1 cellular context compared by ENCODE assay signal in the genomic region with DNA sequence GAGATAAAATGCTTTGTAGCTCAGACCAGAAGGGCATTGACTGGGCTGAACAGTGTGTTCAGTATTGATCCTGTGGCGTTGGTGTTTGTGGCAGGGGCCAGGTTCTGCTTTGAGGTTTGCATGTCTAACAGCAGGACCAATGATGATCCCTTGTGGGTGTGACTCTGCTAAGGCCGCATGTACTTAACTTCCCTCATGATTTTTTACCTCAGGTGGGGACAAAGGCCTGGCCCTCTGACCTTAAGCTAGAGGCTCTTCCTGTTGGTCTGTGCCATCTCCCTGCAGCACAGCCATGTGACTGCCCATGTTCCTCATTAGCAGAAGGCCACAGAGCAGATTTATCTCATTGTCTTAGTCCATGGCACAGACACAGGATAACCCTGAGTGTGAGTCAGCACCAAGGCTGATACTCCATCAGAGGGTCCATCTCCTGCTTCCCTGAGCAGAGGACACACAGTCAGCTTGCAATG.
TF ChIP-seq lines count a peak whose summit lies in the region.

No MANE protein-coding gene starts in this region.

TF ChIP-seq in HepG2, 621 proteins besides CTCF, POLR2A, EP300 and RAD21 (continued from another document and continues in another):
- TF ChIP-seq, protein P1, sequence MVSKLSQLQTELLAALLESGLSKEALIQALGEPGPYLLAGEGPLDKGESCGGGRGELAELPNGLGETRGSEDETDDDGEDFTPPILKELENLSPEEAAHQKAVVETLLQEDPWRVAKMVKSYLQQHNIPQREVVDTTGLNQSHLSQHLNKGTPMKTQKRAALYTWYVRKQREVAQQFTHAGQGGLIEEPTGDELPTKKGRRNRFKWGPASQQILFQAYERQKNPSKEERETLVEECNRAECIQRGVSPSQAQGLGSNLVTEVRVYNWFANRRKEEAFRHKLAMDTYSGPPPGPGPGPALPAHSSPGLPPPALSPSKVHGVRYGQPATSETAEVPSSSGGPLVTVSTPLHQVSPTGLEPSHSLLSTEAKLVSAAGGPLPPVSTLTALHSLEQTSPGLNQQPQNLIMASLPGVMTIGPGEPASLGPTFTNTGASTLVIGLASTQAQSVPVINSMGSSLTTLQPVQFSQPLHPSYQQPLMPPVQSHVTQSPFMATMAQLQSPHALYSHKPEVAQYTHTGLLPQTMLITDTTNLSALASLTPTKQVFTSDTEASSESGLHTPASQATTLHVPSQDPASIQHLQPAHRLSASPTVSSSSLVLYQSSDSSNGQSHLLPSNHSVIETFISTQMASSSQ (IDR thresholded peaks at IDR 0.05; ENCODE audit: low read depth): no peak
- TF ChIP-seq, protein P1 (CRISPR knock-in tag; IDR thresholded peaks at IDR 0.05; ENCODE audit: borderline replicate concordance): no peak
- TF ChIP-seq MNT (IDR thresholded peaks at IDR 0.05): peak; percentile 33; the same call in 1 of the 2 replicates
- TF ChIP-seq, protein P2, sequence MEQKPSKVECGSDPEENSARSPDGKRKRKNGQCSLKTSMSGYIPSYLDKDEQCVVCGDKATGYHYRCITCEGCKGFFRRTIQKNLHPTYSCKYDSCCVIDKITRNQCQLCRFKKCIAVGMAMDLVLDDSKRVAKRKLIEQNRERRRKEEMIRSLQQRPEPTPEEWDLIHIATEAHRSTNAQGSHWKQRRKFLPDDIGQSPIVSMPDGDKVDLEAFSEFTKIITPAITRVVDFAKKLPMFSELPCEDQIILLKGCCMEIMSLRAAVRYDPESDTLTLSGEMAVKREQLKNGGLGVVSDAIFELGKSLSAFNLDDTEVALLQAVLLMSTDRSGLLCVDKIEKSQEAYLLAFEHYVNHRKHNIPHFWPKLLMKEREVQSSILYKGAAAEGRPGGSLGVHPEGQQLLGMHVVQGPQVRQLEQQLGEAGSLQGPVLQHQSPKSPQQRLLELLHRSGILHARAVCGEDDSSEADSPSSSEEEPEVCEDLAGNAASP (CRISPR knock-in tag; IDR thresholded peaks at IDR 0.05; ENCODE audit: borderline replicate concordance): no peak
- no peak for TF ChIP-seq THAP11 (CRISPR knock-in tag; IDR thresholded peaks at IDR 0.05)
- TF ChIP-seq PHF8 (CRISPR knock-in tag; IDR thresholded peaks at IDR 0.05): no peak
- TF ChIP-seq ZNF790 (CRISPR knock-in tag; IDR thresholded peaks at IDR 0.05; ENCODE audit: borderline replicate concordance): no peak
- TF ChIP-seq THYN1 (CRISPR knock-in tag; IDR thresholded peaks at IDR 0.05; ENCODE audit: borderline replicate concordance, low read depth): no peak
- no peak for TF ChIP-seq ZBTB2 (CRISPR knock-in tag; IDR thresholded peaks at IDR 0.05; ENCODE audit: low read depth)
- TF ChIP-seq ETV6 (CRISPR knock-in tag; conservative IDR thresholded peaks at IDR 0.05): no peak
- no peak for TF ChIP-seq REXO4 (CRISPR knock-in tag; IDR thresholded peaks at IDR 0.05; ENCODE audit: borderline replicate concordance)
- 0 out of 4 replicates have a peak, but pooled peaks of 1 of the 2 experiments have one; percentile 40 for TF ChIP-seq NR2F1 (CRISPR knock-in tag; IDR thresholded peaks at IDR 0.05)
- TF ChIP-seq NONO (IDR thresholded peaks at IDR 0.05): no peak
- TF ChIP-seq NONO (CRISPR knock-in tag; conservative IDR thresholded peaks at IDR 0.05): peak; percentile 65
- peak; percentile 80 for TF ChIP-seq PAXIP1 (CRISPR knock-in tag; conservative IDR thresholded peaks at IDR 0.05)
- TF ChIP-seq MED8 (CRISPR knock-in tag; IDR thresholded peaks at IDR 0.05; ENCODE audit: insufficient replicate concordance): no peak
- no peak for TF ChIP-seq NRL (CRISPR knock-in tag; IDR thresholded peaks at IDR 0.05; ENCODE audit: borderline replicate concordance)
- TF ChIP-seq HHEX (CRISPR knock-in tag; IDR thresholded peaks at IDR 0.05): no peak
- TF ChIP-seq, protein P3, sequence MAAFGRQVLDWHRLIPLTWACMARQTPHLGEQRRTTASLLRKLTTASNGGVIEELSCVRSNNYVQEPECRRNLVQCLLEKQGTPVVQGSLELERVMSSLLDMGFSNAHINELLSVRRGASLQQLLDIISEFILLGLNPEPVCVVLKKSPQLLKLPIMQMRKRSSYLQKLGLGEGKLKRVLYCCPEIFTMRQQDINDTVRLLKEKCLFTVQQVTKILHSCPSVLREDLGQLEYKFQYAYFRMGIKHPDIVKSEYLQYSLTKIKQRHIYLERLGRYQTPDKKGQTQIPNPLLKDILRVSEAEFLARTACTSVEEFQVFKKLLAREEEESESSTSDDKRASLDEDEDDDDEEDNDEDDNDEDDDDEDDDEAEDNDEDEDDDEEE (CRISPR knock-in tag; IDR thresholded peaks at IDR 0.05): no peak
- no peak for TF ChIP-seq FIP1L1 (IDR thresholded peaks at IDR 0.05; ENCODE audit: borderline replicate concordance, insufficient read depth, low read depth, low read length)
- TF ChIP-seq MAFG (CRISPR knock-in tag; IDR thresholded peaks at IDR 0.05): no peak
- 0 out of 2 replicates have a peak, but pooled peaks have one; percentile 74 for TF ChIP-seq ZNF572 (CRISPR knock-in tag; IDR thresholded peaks at IDR 0.05)
- no peak for TF ChIP-seq PLRG1 (conservative IDR thresholded peaks at IDR 0.05)
- no peak for TF ChIP-seq ZNF331 (CRISPR knock-in tag; IDR thresholded peaks at IDR 0.05)
- TF ChIP-seq IRF1 (CRISPR knock-in tag; IDR thresholded peaks at IDR 0.05; ENCODE audit: low read depth): no peak
- TF ChIP-seq NFRKB (IDR thresholded peaks at IDR 0.05): no peak
- TF ChIP-seq CREBL2 (CRISPR knock-in tag; IDR thresholded peaks at IDR 0.05; ENCODE audit: borderline replicate concordance): no peak
- no peak for TF ChIP-seq ZNF720 (CRISPR knock-in tag; IDR thresholded peaks at IDR 0.05)
- no peak for TF ChIP-seq TAF1 (CRISPR knock-in tag; IDR thresholded peaks at IDR 0.05)
- TF ChIP-seq, protein P4, sequence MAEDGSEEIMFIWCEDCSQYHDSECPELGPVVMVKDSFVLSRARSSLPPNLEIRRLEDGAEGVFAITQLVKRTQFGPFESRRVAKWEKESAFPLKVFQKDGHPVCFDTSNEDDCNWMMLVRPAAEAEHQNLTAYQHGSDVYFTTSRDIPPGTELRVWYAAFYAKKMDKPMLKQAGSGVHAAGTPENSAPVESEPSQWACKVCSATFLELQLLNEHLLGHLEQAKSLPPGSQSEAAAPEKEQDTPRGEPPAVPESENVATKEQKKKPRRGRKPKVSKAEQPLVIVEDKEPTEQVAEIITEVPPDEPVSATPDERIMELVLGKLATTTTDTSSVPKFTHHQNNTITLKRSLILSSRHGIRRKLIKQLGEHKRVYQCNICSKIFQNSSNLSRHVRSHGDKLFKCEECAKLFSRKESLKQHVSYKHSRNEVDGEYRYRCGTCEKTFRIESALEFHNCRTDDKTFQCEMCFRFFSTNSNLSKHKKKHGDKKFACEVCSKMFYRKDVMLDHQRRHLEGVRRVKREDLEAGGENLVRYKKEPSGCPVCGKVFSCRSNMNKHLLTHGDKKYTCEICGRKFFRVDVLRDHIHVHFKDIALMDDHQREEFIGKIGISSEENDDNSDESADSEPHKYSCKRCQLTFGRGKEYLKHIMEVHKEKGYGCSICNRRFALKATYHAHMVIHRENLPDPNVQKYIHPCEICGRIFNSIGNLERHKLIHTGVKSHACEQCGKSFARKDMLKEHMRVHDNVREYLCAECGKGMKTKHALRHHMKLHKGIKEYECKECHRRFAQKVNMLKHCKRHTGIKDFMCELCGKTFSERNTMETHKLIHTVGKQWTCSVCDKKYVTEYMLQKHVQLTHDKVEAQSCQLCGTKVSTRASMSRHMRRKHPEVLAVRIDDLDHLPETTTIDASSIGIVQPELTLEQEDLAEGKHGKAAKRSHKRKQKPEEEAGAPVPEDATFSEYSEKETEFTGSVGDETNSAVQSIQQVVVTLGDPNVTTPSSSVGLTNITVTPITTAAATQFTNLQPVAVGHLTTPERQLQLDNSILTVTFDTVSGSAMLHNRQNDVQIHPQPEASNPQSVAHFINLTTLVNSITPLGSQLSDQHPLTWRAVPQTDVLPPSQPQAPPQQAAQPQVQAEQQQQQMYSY (CRISPR knock-in tag; IDR thresholded peaks at IDR 0.05): no peak
- TF ChIP-seq ZNF354B (CRISPR knock-in tag; IDR thresholded peaks at IDR 0.05): no peak
- 0 out of 2 replicates have a peak, but pooled peaks have one; percentile 32 for TF ChIP-seq MEIS1 (CRISPR knock-in tag; IDR thresholded peaks at IDR 0.05; ENCODE audit: borderline replicate concordance)
- no peak for TF ChIP-seq GZF1 (CRISPR knock-in tag; IDR thresholded peaks at IDR 0.05)
- no peak for TF ChIP-seq ZNF616 (CRISPR knock-in tag; IDR thresholded peaks at IDR 0.05; ENCODE audit: low read depth)
- no peak for TF ChIP-seq ZNF850 (CRISPR knock-in tag; conservative IDR thresholded peaks at IDR 0.05)
- no peak for TF ChIP-seq AGO2 (optimal IDR thresholded peaks at IDR 0.05; ENCODE audit: low read depth, low read length)
- no peak for TF ChIP-seq ZNF281 (CRISPR knock-in tag; IDR thresholded peaks at IDR 0.05; ENCODE audit: borderline replicate concordance)
